12 cellular contexts compared by ENCODE assay signal in the genomic region with DNA sequence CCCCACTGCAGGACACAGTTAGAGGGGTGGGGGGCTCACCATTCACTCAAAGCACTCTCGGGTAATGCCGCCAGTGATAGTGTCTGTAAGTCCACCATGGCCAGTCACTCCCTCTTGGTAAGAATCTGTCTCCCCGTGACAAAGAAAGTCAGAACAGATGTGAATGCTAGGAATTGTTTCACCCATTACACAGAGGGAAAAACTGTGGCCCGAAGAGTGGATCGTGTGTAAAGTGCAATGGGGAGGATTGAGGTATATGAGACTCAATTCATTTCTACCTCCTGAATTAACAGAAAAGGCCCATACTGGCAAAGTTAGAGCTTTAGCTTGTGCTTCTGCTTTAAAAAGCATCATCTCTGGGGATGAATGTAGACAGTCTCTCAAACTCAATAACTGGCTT. TPM values are rescaled to one million over a fixed set of nuclear protein-coding genes. Genes with fewer than 3 reads are reported as not detected.
"Had no signal": no experiment of that assay in that cellular context is flagged by ENCODE, and none has a peak within 500 bp of the region (broad histone marks: within the 10 kb centered on the region; RNA-seq: fewer than 3 reads in every experiment).

No MANE protein-coding gene starts in this region.

- H3K9ac ChIP-seq: GM23248 had no signal

- H3K27ac ChIP-seq: GM23248 had no signal

- FAIRE-seq: H1, H54 had no signal

- DNase-seq: GM23248, GOT3, H7, H9, HCEC 1CT, HFFc6 had no signal

- H2AFZ ChIP-seq: GM23248, GM23338 had no signal

- H3K9me3 ChIP-seq: HAP-1 had no signal

- H3K4me2 ChIP-seq: GM23338 had no signal

- H3K27ac Mint-ChIP-seq: GM23338, H9, HFFc6 had no signal

- H3K4me1 ChIP-seq: HAP-1 had no signal

- H3K4me3 Mint-ChIP-seq: GM23338, H9, HFFc6 had no signal

- H3K4me3 ChIP-seq: GM23248, GM23338, HAP-1 had no signal

- ATAC-seq: GM23338, HCT116 had no signal

- H3K36me3 ChIP-seq: HAP-1 had no signal

- H3K9me3 Mint-ChIP-seq: GM23338, HFFc6 had no signal

RNA-seq across cellular contexts. Expression of a gene that starts 17.5 kb away (rescaled TPM):
- total RNA-seq: GM23248, H1, H4, HFFc6 had no signal
- polyA plus RNA-seq: GM23248 had no signal
